In the genomic region with DNA sequence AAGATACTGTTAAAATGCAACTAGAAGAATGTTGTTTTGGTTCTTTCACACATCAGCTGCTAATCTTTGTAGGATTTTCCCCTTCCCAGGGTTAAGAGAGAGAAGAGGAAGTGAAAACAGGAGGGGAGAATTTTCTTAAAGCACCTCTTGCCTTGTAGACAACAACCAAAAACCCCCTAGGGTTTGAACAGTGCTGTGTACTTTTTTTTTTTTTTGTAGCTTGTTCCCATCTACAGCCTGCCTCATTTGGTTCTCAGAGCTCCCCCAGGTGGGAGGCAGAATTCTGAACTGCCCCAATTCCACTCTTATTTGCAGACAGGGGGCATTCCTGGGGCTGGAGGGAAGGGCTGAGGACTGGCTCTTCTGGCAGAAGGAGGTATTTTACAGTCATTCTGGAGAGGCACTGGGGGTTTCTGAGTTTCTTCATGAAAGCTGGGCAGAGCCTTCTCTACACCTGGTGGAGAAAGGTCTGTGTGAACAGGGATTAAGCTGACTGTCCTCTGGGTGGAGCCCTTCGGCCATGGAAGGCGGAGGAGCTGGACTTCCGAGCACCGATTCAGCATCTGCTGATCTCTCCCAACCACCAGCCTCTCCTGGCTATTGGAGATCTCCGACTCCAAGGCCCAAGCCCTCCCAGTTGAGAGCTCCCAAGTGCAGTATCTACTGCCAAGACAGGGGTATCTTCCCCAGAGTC, we compare ENCODE assay signal across 8 cellular contexts. TPM values are rescaled to one million over a fixed set of nuclear protein-coding genes. Genes with fewer than 3 reads are reported as not detected.
DNase-seq lines count a peak whose midpoint lies in the region; ATAC-seq and TF ChIP-seq lines count a peak whose summit lies in the region.

No MANE protein-coding gene starts in this region.

- peak; percentile 45 for DNase-seq in stimulated activated CD4-positive, alpha-beta T cell treated with anti-CD3 and anti-CD28 coated beads, Interleukin-15, amount 100 ng/mL, for 24 hours
- DNase-seq in stimulated activated CD4-positive, alpha-beta T cell treated with anti-CD3 and anti-CD28 coated beads, Interleukin-2, amount 100 ng/mL, for 48 hours, result no peak
- peak; percentile 43 for DNase-seq in KBM-7
- peak; percentile 27 for DNase-seq in epidermal melanocyte (ENCODE audit: insufficient read length, low spot score)
- no peak for DNase-seq in neural crest cell (ENCODE audit: low read depth, low spot score)
- no peak for DNase-seq in NCI-H1694 (lab: John Stamatoyannopoulos, UW)

- H3K4me1 Mint-ChIP-seq in T-helper 1 cell treated with Interleukin-12 subunit alpha and Interleukin-12 subunit beta and Interleukin-4 antibody, amounts not matched to agents 30 μg/mL and 1 μg/mL, for 36 hours (ENCODE audit: low read depth), result peaks cover 61% of the 10 kb centered on the region
- H3K4me1 Mint-ChIP-seq in neural crest cell, result peaks cover 6% of the 10 kb centered on the region

- H3K27ac Mint-ChIP-seq in T-helper 1 cell treated with Interleukin-12 subunit alpha and Interleukin-12 subunit beta and Interleukin-4 antibody, amounts not matched to agents 30 μg/mL and 1 μg/mL, for 36 hours, result peak overlapping the region; percentile 94
- H3K27ac Mint-ChIP-seq in neural crest cell (ENCODE audit: unreplicated experiment), result no peak overlapping the region

- H3K4me3 Mint-ChIP-seq in T-helper 1 cell treated with Interleukin-12 subunit alpha and Interleukin-12 subunit beta and Interleukin-4 antibody, amounts not matched to agents 30 μg/mL and 1 μg/mL, for 36 hours, result peak overlapping the region; percentile 73
- no peak overlapping the region for H3K4me3 Mint-ChIP-seq in neural crest cell

- in situ Hi-C loops in KBM-7 (cut with MboI; ENCODE audit: low pct_unique_long_range_greater_than_20kb, low sequenced_read_pairs), result no loop called here

- no peaks in the 10 kb centered on the region for H3K9me3 Mint-ChIP-seq in T-helper 1 cell treated with Interleukin-12 subunit alpha and Interleukin-12 subunit beta and Interleukin-4 antibody, amounts not matched to agents 30 μg/mL and 1 μg/mL, for 36 hours
- H3K9me3 Mint-ChIP-seq in neural crest cell, result no peaks in the 10 kb centered on the region

- peak; percentile 64 for ATAC-seq in GM21786 (IDR thresholded peaks at IDR 0.05; ENCODE audit: unreplicated experiment)

- no peaks in the 10 kb centered on the region for H3K27me3 Mint-ChIP-seq in T-helper 1 cell treated with Interleukin-12 subunit alpha and Interleukin-12 subunit beta and Interleukin-4 antibody, amounts not matched to agents 30 μg/mL and 1 μg/mL, for 36 hours (ENCODE audit: low read depth)
- peaks cover 53% of the 10 kb centered on the region for H3K27me3 Mint-ChIP-seq in neural crest cell (ENCODE audit: low read depth)

- TF ChIP-seq CTCF in neural crest cell (conservative IDR thresholded peaks at IDR 0.05), result peak; percentile 55

- H3K36me3 Mint-ChIP-seq in T-helper 1 cell treated with Interleukin-12 subunit alpha and Interleukin-12 subunit beta and Interleukin-4 antibody, amounts not matched to agents 30 μg/mL and 1 μg/mL, for 36 hours (ENCODE audit: low read depth), result peaks cover 2% of the 10 kb centered on the region
- H3K36me3 Mint-ChIP-seq in neural crest cell (ENCODE audit: low read depth), result no peaks in the 10 kb centered on the region

RNA-seq across cellular contexts. Expression of a gene that starts 32.2 kb away (rescaled TPM):
- total RNA-seq in neural crest cell, result 205 and 240 TPM in 2 replicates

RNA-seq across cellular contexts. Expression of a gene that starts 49.5 kb away (rescaled TPM):
- total RNA-seq in neural crest cell, result 0.23 TPM in 1 of 2 replicates, not detected in the other

RNA-seq across cellular contexts. Expression of a gene that starts 50.2 kb away (rescaled TPM):
- 0.32 and 0.33 TPM in 2 replicates for total RNA-seq in neural crest cell

Comparison
In these comparisons a context has a peak if more than half of its experiments do, and no peak if none do; other contexts are left out.
1. DNase-seq: peak in stimulated activated CD4-positive, alpha-beta T cell treated with anti-CD3 and anti-CD28 coated beads, Interleukin-15, amount 100 ng/mL, for 24 hours (single experiment), KBM-7 (single experiment) and epidermal melanocyte (single experiment); none in stimulated activated CD4-positive, alpha-beta T cell treated with anti-CD3 and anti-CD28 coated beads, Interleukin-2, amount 100 ng/mL, for 48 hours (0 of 2), neural crest cell (single experiment) and NCI-H1694 (single experiment).